ENCODE assay signal across 17 cellular contexts in genomic region chr7:69619619-69620018, GRCh38.
"Had no signal": no experiment of that assay in that cellular context is flagged by ENCODE, and none has a peak within 500 bp of the region (broad histone marks: within the 10 kb centered on the region; RNA-seq: fewer than 3 reads in every experiment).

No MANE protein-coding gene starts in this region.

- H3K4me3 Mint-ChIP-seq: activated naive CD4-positive, alpha-beta T cell treated with anti-CD3 and anti-CD28 coated beads for 36 hours; activated naive CD8-positive, alpha-beta T cell treated with anti-CD3 and anti-CD28 coated beads, Interleukin-2, amount 50 U/mL, for 24 hours; activated T-helper 17 cell treated with anti-CD3 and anti-CD28 coated beads, Interleukin-2, amount 50 U/mL, for 72 hours; naive thymus-derived CD8-positive, alpha-beta T cell; stimulated activated naive CD8-positive, alpha-beta T cell treated with anti-CD3 and anti-CD28 coated beads, Interleukin-15, amount 100 ng/mL, for 72 hours had no signal

- H3K9me3 ChIP-seq: mucosa of descending colon, right lobe of liver, spleen had no signal

- DNase-seq: activated CD4-positive, alpha-beta T cell treated with anti-CD3 and anti-CD28 coated beads for 1 hour; activated CD4-positive, alpha-beta T cell treated with anti-CD3 and anti-CD28 coated beads, Interleukin-2, amount 50 U/mL, for 4 hours; activated naive CD4-positive, alpha-beta T cell treated with anti-CD3 and anti-CD28 coated beads for 36 hours; activated naive CD8-positive, alpha-beta T cell treated with anti-CD3 and anti-CD28 coated beads, Interleukin-2, amount 50 U/mL, for 24 hours; activated T-cell treated with anti-CD3 and anti-CD28 coated beads for 4 hours; aorta; cerebellar nuclear complex; effector CD8-positive, alpha-beta T cell; foreskin keratinocyte; left colon; mucosa of descending colon; naive thymus-derived CD8-positive, alpha-beta T cell; nucleus accumbens; right lobe of liver; spleen; stimulated activated naive CD8-positive, alpha-beta T cell treated with anti-CD3 and anti-CD28 coated beads, Interleukin-15, amount 100 ng/mL, for 72 hours had no signal

- H3K27ac Mint-ChIP-seq: activated naive CD4-positive, alpha-beta T cell treated with anti-CD3 and anti-CD28 coated beads for 36 hours; activated naive CD8-positive, alpha-beta T cell treated with anti-CD3 and anti-CD28 coated beads, Interleukin-2, amount 50 U/mL, for 24 hours; activated T-helper 17 cell treated with anti-CD3 and anti-CD28 coated beads, Interleukin-2, amount 50 U/mL, for 72 hours; naive thymus-derived CD8-positive, alpha-beta T cell; stimulated activated naive CD8-positive, alpha-beta T cell treated with anti-CD3 and anti-CD28 coated beads, Interleukin-15, amount 100 ng/mL, for 72 hours had no signal

- H3K9me3 Mint-ChIP-seq: activated naive CD4-positive, alpha-beta T cell treated with anti-CD3 and anti-CD28 coated beads for 36 hours; activated naive CD8-positive, alpha-beta T cell treated with anti-CD3 and anti-CD28 coated beads, Interleukin-2, amount 50 U/mL, for 24 hours; naive thymus-derived CD8-positive, alpha-beta T cell; stimulated activated naive CD8-positive, alpha-beta T cell treated with anti-CD3 and anti-CD28 coated beads, Interleukin-15, amount 100 ng/mL, for 72 hours had no signal

- H3K27me3 ChIP-seq: foreskin keratinocyte, right lobe of liver, spleen had no signal

- ATAC-seq: activated naive CD8-positive, alpha-beta T cell treated with anti-CD3 and anti-CD28 coated beads, Interleukin-2, amount 50 U/mL, for 24 hours; activated T-helper 17 cell treated with anti-CD3 and anti-CD28 coated beads, Interleukin-2, amount 50 U/mL, for 72 hours; foreskin keratinocyte; left colon; mucosa of descending colon; naive thymus-derived CD8-positive, alpha-beta T cell; right lobe of liver; stimulated activated naive CD8-positive, alpha-beta T cell treated with anti-CD3 and anti-CD28 coated beads, Interleukin-15, amount 100 ng/mL, for 72 hours had no signal

- H3K36me3 ChIP-seq: right lobe of liver, spleen had no signal

- H3K36me3 Mint-ChIP-seq: naive thymus-derived CD8-positive, alpha-beta T cell had no signal

- H3K4me1 Mint-ChIP-seq: activated T-helper 17 cell treated with anti-CD3 and anti-CD28 coated beads, Interleukin-2, amount 50 U/mL, for 72 hours; naive thymus-derived CD8-positive, alpha-beta T cell had no signal

- H3K4me1 ChIP-seq: foreskin keratinocyte, right lobe of liver, spleen had no signal

- H3K4me3 ChIP-seq: mucosa of descending colon, right lobe of liver, spleen had no signal

- H3K27ac ChIP-seq: foreskin keratinocyte, right lobe of liver, spleen had no signal
